11 cellular contexts compared by ENCODE assay signal in the genomic region with DNA sequence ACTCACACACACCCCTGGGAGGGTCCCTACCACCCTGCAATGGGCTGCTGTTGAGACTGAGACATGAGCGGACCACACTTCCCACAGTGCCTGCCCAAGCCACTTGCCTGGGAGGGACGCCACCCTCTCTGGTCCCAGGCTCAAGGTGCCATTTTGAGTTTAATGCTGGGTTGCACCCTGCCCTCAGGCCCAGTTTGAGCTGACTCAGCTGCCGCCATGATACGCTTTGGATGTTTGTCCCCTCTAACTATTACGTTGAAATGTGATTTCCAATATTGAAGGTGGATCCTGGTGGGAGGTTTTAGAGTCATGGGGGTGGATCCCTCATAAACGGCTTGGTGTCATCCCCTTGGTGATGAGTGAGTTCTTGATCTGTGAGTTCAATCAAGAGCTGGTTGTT.
"Had no signal": no experiment of that assay in that cellular context is flagged by ENCODE, and none has a peak within 500 bp of the region (broad histone marks: within the 10 kb centered on the region; RNA-seq: fewer than 3 reads in every experiment).

No MANE protein-coding gene starts in this region.

- H3K27ac Mint-ChIP-seq: GM23338, H9, HFFc6 had no signal

- H3K4me2 ChIP-seq: GM23338 had no signal

- DNase-seq: GM23248, GOT3, H7, H9, HCEC 1CT, HFFc6 had no signal

- H3K4me1 ChIP-seq: HAP-1 had no signal

- FAIRE-seq: H1, H54 had no signal

- H3K36me3 ChIP-seq: HAP-1 had no signal

- H3K9me3 ChIP-seq: HAP-1 had no signal

- H3K4me3 ChIP-seq: GM23248, GM23338, HAP-1 had no signal

- H3K4me3 Mint-ChIP-seq: GM23338, H9, HFFc6 had no signal

- H2AFZ ChIP-seq: GM23248, GM23338 had no signal

- H3K9ac ChIP-seq: GM23248 had no signal

- H3K27ac ChIP-seq: GM23248 had no signal

- ATAC-seq: GM23338, HCT116 had no signal

- H3K4me1 Mint-ChIP-seq: GM23338, H9 had no signal
